Comparison of ENCODE assay signal across 8 cellular contexts in genomic region chr6:111566873-111567517, GRCh38. TPM values are rescaled to one million over a fixed set of nuclear protein-coding genes. Genes with fewer than 3 reads are reported as not detected.
DNase-seq lines count a peak whose midpoint lies in the region; ATAC-seq, FAIRE-seq and TF ChIP-seq lines count a peak whose summit lies in the region.

No MANE protein-coding gene starts in this region.

- CTCF ChIA-PET in A673 (lab: Charles Lee): no interaction called here

- H3K27me3 ChIP-seq in A673 (replicated peaks; ENCODE audit: insufficient read depth, low read depth, low read length, poor library complexity) (no peaks in the 10 kb centered on the region), thyroid gland (no peaks in the 10 kb centered on the region)

- no peak overlapping the region for H3K4me3 ChIP-seq in A673 (ENCODE audit: low read depth, low read length, poor library complexity, severe bottlenecking)
- H3K4me3 ChIP-seq in WI38 (ENCODE audit: low read depth, low read length): 0 out of 2 replicates have a peak overlapping the region, but pooled peaks have one; percentile 12
- no peak overlapping the region for H3K4me3 ChIP-seq in thyroid gland (replicated peaks in 1 of 3)

- WGBS in thyroid gland, 2 donors: 21 to 25% methylated on average over 19 of the region's 19 CpGs

- no TSS peak for BruUV-seq in A673 (replicated peaks; lab: Mats Ljungman, UMichigan)

- H3K9me3 ChIP-seq in A673 (ENCODE audit: low read depth, low read length, poor library complexity, severe bottlenecking): no peaks in the 10 kb centered on the region
- no peaks in the 10 kb centered on the region for H3K9me3 ChIP-seq in KOPT-K1 (ENCODE audit: insufficient read depth, low read length, poor library complexity, severe bottlenecking)
- no peaks in the 10 kb centered on the region for H3K9me3 ChIP-seq in thyroid gland

- no peak for TF ChIP-seq POLR2A in thyroid gland (IDR thresholded peaks at IDR 0.05)

- no peaks in the 10 kb centered on the region for H3K36me3 ChIP-seq in A673 (ENCODE audit: insufficient read depth, low read length, poor library complexity, severe bottlenecking)
- H3K36me3 ChIP-seq in KOPT-K1 (ENCODE audit: insufficient read depth, low read length): no peaks in the 10 kb centered on the region
- peaks cover 4 to 10% of the 10 kb centered on the region in 2 donors for H3K36me3 ChIP-seq in thyroid gland

- POLR2A ChIA-PET in A673 (lab: Charles Lee; ENCODE audit: low non-redundant PET): no interaction called here

- no peak for ATAC-seq in GM18519 (IDR thresholded peaks at IDR 0.05; ENCODE audit: low FRiP score, unreplicated experiment)

- intact Hi-C loops in A673 (cut with micrococcal nuclease; ENCODE audit: unreplicated experiment): no loop called here
- intact Hi-C loops in thyroid gland (cut with DNase I): loop anchor here (5.0 kb wide), 1 partner anchor 35 kb away; no protein-coding TSS in a partner anchor

- DNase-seq in A673 (ENCODE audit: low spot score) (peak; percentile 59), iris pigment epithelial cell (ENCODE audit: low read depth) (peak; percentile 27), thyroid gland (peak; percentile 61 to 71), HTR-8/SVneo (ENCODE audit: insufficient read length, low spot score) (no peak), NCI-H446 (lab: John Stamatoyannopoulos, UW) (no peak)

- FAIRE-seq in HTR-8/SVneo (lab: Jason Lieb, UNC): no peak

- TF ChIP-seq CTCF in A673 (conservative IDR thresholded peaks at IDR 0.05; ENCODE audit: low read depth, low read length): no peak
- no peak for TF ChIP-seq CTCF in WI38 (IDR thresholded peaks at IDR 0.05; ENCODE audit: low read depth, low read length)
- TF ChIP-seq CTCF in thyroid gland (IDR thresholded peaks at IDR 0.05): no peak

- peak overlapping the region; percentile 67 for H3K27ac ChIP-seq in A673 (ENCODE audit: low read depth, low read length, poor library complexity, severe bottlenecking)
- H3K27ac ChIP-seq in KOPT-K1 (ENCODE audit: low read depth, low read length, poor library complexity, severe bottlenecking): peak overlapping the region; percentile 82
- peak overlapping the region; percentile 1 to 77 (median 59) for H3K27ac ChIP-seq in thyroid gland

- peaks cover 49% of the 10 kb centered on the region for H3K4me1 ChIP-seq in A673 (ENCODE audit: insufficient read depth, low read length, poor library complexity, severe bottlenecking)
- H3K4me1 ChIP-seq in thyroid gland: peaks cover 32 to 44% of the 10 kb centered on the region in 2 donors

RNA-seq across cellular contexts. Expression of gene TRAF3IP2, which starts 38.7 kb away (rescaled TPM):
- total RNA-seq in A673 (2021) (7.8 and 9.8 TPM in 2 replicates), thyroid gland (10 to 100 TPM; 33.2 to 39.6 (median 37.0) TPM)

Comparison
In these comparisons a context has a peak if more than half of its experiments do, and no peak if none do; other contexts are left out.
1. DNase-seq: peak in A673 (single experiment), iris pigment epithelial cell (single experiment) and thyroid gland (2 of 2); none in HTR-8/SVneo (single experiment) and NCI-H446 (0 of 2).
2. Peak in every context shown above with its lines, with median percentiles within 50 percentile points of each other: H3K27ac ChIP-seq.